1 cellular context compared by ENCODE assay signal in genomic region chr1:20493839-20494608, GRCh38.
TF ChIP-seq lines count a peak whose summit lies in the region.

No MANE protein-coding gene starts in this region.

TF ChIP-seq in K562, 482 proteins besides CTCF, POLR2A, EP300 and RAD21 (continued from another document and continues in another):
- TF ChIP-seq VEZF1 (CRISPR knock-in tag; IDR thresholded peaks at IDR 0.05) (no peak; the same call in 1 of the 2 replicates), ZNF23 (CRISPR knock-in tag; IDR thresholded peaks at IDR 0.05) (no peak), XRCC4 (IDR thresholded peaks at IDR 0.05; ENCODE audit: extremely low read depth, insufficient read depth, insufficient read length) (no peak), FOXK1 (CRISPR knock-in tag; IDR thresholded peaks at IDR 0.05; ENCODE audit: borderline replicate concordance) (peak; percentile 43; the same call in 1 of the 2 replicates), HDAC1 (IDR thresholded peaks at IDR 0.05) (0 out of 4 replicates have a peak, but pooled peaks of 1 of the 2 experiments have one; percentile 17), ZZZ3 (IDR thresholded peaks at IDR 0.05) (no peak), FOXM1 (IDR thresholded peaks at IDR 0.05; ENCODE audit: low read depth) (no peak), FOXM1 (CRISPR knock-in tag; IDR thresholded peaks at IDR 0.05; ENCODE audit: low read depth) (no peak), JUND (IDR thresholded peaks at IDR 0.05; ENCODE audit: borderline replicate concordance, low read depth, low read length) (peak; percentile 62), JUND (tag; IDR thresholded peaks at IDR 0.05; ENCODE audit: borderline replicate concordance, low read depth, low read length) (no peak), AFF1 (IDR thresholded peaks at IDR 0.05; ENCODE audit: low read depth in 1 of 2, partially characterized antibody in 2 of 2) (no peak), RBM34 (IDR thresholded peaks at IDR 0.05; ENCODE audit: borderline replicate concordance, insufficient read depth, low read length) (no peak), ZNF740 (CRISPR knock-in tag; IDR thresholded peaks at IDR 0.05) (peak; percentile 59; the same call in 1 of the 2 replicates), ZNF740 (tag; IDR thresholded peaks at IDR 0.05) (no peak), TFAM (CRISPR knock-in tag; conservative IDR thresholded peaks at IDR 0.05) (no peak), WHSC1 (IDR thresholded peaks at IDR 0.05; ENCODE audit: low read length) (no peak), NCOA1 (IDR thresholded peaks at IDR 0.05; ENCODE audit: low read depth) (no peak), ZNF253 (CRISPR knock-in tag; conservative IDR thresholded peaks at IDR 0.05) (no peak), FIP1L1 (IDR thresholded peaks at IDR 0.05; ENCODE audit: low read depth, low read length, poor library complexity, severe bottlenecking) (no peak), JUN (IDR thresholded peaks at IDR 0.05; ENCODE audit: borderline replicate concordance, low read depth, low read length) (no peak), JUN (CRISPR knock-in tag; IDR thresholded peaks at IDR 0.05; ENCODE audit: borderline replicate concordance) (no peak), TAF15 (IDR thresholded peaks at IDR 0.05; ENCODE audit: low read depth, low read length) (no peak), MECOM (CRISPR knock-in tag; IDR thresholded peaks at IDR 0.05) (no peak), ARID3B (CRISPR knock-in tag; IDR thresholded peaks at IDR 0.05; ENCODE audit: borderline replicate concordance) (no peak), DEAF1 (CRISPR knock-in tag; IDR thresholded peaks at IDR 0.05) (peak; percentile 98), CBFA2T3 (IDR thresholded peaks at IDR 0.05) (no peak), PHB2 (IDR thresholded peaks at IDR 0.05; ENCODE audit: low read depth) (no peak), TOE1 (IDR thresholded peaks at IDR 0.05; ENCODE audit: borderline replicate concordance) (no peak), TOE1 (CRISPR knock-in tag; IDR thresholded peaks at IDR 0.05; ENCODE audit: borderline replicate concordance, low read depth) (no peak), ETV5 (CRISPR knock-in tag; IDR thresholded peaks at IDR 0.05; ENCODE audit: low read depth) (no peak), ZNF232 (CRISPR knock-in tag; IDR thresholded peaks at IDR 0.05) (no peak), PRPF4 (IDR thresholded peaks at IDR 0.05; ENCODE audit: insufficient read depth, low read depth, low read length, poor library complexity, severe bottlenecking) (no peak), ZNF354B (CRISPR knock-in tag; IDR thresholded peaks at IDR 0.05) (no peak), POU5F1 (IDR thresholded peaks at IDR 0.05; ENCODE audit: borderline replicate concordance, low read depth, low read length, partially characterized antibody) (no peak), NR3C1 (CRISPR knock-in tag; IDR thresholded peaks at IDR 0.05) (no peak), CEBPG (CRISPR knock-in tag; IDR thresholded peaks at IDR 0.05) (no peak), CEBPG (tag; conservative IDR thresholded peaks at IDR 0.05 in 1 of 2, IDR thresholded peaks at IDR 0.05 in 1 of 2) (no peak), USF1 (CRISPR knock-in tag; IDR thresholded peaks at IDR 0.05) (peak; percentile 68), KAT8 (IDR thresholded peaks at IDR 0.05; ENCODE audit: low read depth) (no peak), BDP1 (IDR thresholded peaks at IDR 0.05; ENCODE audit: insufficient read depth, insufficient read length) (no peak), CREB5 (CRISPR knock-in tag; IDR thresholded peaks at IDR 0.05) (no peak), PURB (CRISPR knock-in tag; IDR thresholded peaks at IDR 0.05; ENCODE audit: low read depth) (no peak), RFX7 (CRISPR knock-in tag; IDR thresholded peaks at IDR 0.05) (no peak), CUX1 (CRISPR knock-in tag; IDR thresholded peaks at IDR 0.05) (no peak), SIN3A (IDR thresholded peaks at IDR 0.05; ENCODE audit: borderline replicate concordance in 2 of 2, control insufficient read depth in 1 of 2, low read depth in 2 of 2, low read length in 2 of 2) (no peak), FOXK2 (conservative IDR thresholded peaks at IDR 0.05 in 1 of 2, IDR thresholded peaks at IDR 0.05 in 1 of 2; ENCODE audit: low read depth in 2 of 2) (no peak), GABPA (tag; conservative IDR thresholded peaks at IDR 0.05; ENCODE audit: low read depth) (no peak), MEF2A (IDR thresholded peaks at IDR 0.05; ENCODE audit: control insufficient read depth, low read depth, low read length) (no peak)
- TF ChIP-seq, protein P1, sequence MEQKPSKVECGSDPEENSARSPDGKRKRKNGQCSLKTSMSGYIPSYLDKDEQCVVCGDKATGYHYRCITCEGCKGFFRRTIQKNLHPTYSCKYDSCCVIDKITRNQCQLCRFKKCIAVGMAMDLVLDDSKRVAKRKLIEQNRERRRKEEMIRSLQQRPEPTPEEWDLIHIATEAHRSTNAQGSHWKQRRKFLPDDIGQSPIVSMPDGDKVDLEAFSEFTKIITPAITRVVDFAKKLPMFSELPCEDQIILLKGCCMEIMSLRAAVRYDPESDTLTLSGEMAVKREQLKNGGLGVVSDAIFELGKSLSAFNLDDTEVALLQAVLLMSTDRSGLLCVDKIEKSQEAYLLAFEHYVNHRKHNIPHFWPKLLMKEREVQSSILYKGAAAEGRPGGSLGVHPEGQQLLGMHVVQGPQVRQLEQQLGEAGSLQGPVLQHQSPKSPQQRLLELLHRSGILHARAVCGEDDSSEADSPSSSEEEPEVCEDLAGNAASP (IDR thresholded peaks at IDR 0.05), result no peak
